32 cellular contexts compared by ENCODE assay signal in the genomic region with DNA sequence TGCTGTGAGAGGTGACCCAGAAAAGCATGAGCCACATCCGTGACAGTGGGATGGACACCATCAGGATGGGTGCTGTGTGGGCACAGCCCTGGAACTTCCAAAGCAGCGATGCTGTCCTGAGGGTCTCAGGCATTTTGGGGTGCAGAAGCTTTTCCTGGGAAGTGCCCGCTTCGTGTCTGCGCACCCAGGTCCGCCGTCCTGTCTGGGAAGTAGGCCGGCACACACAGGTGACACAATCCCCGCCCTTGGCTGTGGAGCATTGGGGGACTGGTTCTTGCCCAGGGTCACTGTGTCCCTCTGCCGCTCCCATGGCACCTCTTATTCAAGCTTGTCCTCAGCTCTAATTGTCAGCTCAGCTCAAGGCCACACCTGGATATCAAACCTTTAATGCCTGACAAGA.
"Had no signal": no experiment of that assay in that cellular context is flagged by ENCODE, and none has a peak within 500 bp of the region (broad histone marks: within the 10 kb centered on the region; RNA-seq: fewer than 3 reads in every experiment).

No MANE protein-coding gene starts in this region.

- H3K36me3 ChIP-seq: adrenal gland, ascending aorta, breast epithelium, cardiac muscle cell, esophagus squamous epithelium, gastroesophageal sphincter, heart right ventricle, WERI-Rb-1 had no signal

- H3K27me3 ChIP-seq: adrenal gland, ascending aorta, breast epithelium, cardiac muscle cell, dorsolateral prefrontal cortex, gastroesophageal sphincter, heart right ventricle, hepatocyte had no signal

- H3K9me3 ChIP-seq: adrenal gland, breast epithelium, esophagus squamous epithelium, gastroesophageal sphincter had no signal

- H3K27ac ChIP-seq: ascending aorta, breast epithelium, cardiac muscle cell, coronary artery, esophagus squamous epithelium, gastroesophageal sphincter, heart right ventricle, hepatocyte, WERI-Rb-1 had no signal

- H3K4me3 ChIP-seq: adrenal gland, ascending aorta, breast epithelium, cardiac muscle cell, coronary artery, dorsolateral prefrontal cortex, esophagus squamous epithelium, gastroesophageal sphincter, heart right ventricle, hepatocyte had no signal

- H3K4me2 ChIP-seq: hepatocyte had no signal

- H3K4me1 ChIP-seq: adrenal gland, ascending aorta, breast epithelium, esophagus squamous epithelium, gastroesophageal sphincter had no signal

- ATAC-seq: activated CD4-positive, alpha-beta T cell treated with anti-CD3 and anti-CD28 coated beads for 36 hours; activated CD8-positive, alpha-beta T cell treated with anti-CD3 and anti-CD28 coated beads for 36 hours; activated naive CD8-positive, alpha-beta T cell treated with anti-CD3 and anti-CD28 coated beads, Interleukin-2, amount 50 U/mL, for 24 hours; gastroesophageal sphincter; T-helper 17 cell had no signal

- H2AFZ ChIP-seq: hepatocyte had no signal

- DNase-seq: activated B cell treated with CpG ODN at 0.5 μM for 24 hours; activated CD4-positive, alpha-beta T cell treated with anti-CD3 and anti-CD28 coated beads for 36 hours; activated CD4-positive, alpha-beta T cell treated with anti-CD3 and anti-CD28 coated beads, Interleukin-2, amount 10 ng/mL, durations not matched to agents 24 days and 14 days; activated CD4-positive, alpha-beta T cell treated with anti-CD3 and anti-CD28 coated beads, Interleukin-2, amount 50 U/mL, for 4 hours; activated CD4-positive, CD25-positive, alpha-beta regulatory T cell treated with anti-CD3 and anti-CD28 coated beads, Interleukin-2, amount 50 U/mL, for 72 hours; activated CD8-positive, alpha-beta T cell treated with anti-CD3 and anti-CD28 coated beads for 36 hours; activated effector memory CD4-positive, alpha-beta T cell treated with anti-CD3 and anti-CD28 coated beads, Interleukin-2, amount 50 U/mL, for 16 hours; activated naive CD4-positive, alpha-beta T cell treated with anti-CD3 and anti-CD28 coated beads for 36 hours; activated naive CD8-positive, alpha-beta T cell treated with anti-CD3 and anti-CD28 coated beads for 36 hours; activated naive CD8-positive, alpha-beta T cell treated with anti-CD3 and anti-CD28 coated beads, Interleukin-2, amount 50 U/mL, for 24 hours; activated T-cell treated with anti-CD3 and anti-CD28 coated beads, Interleukin-2, amount 50 U/mL, for 1 hour; activated T-cell treated with anti-CD3 and anti-CD28 coated beads, Interleukin-2, amount 50 U/mL, for 48 hours; adrenal gland; amygdala; central memory CD4-positive, alpha-beta T cell; effector memory CD4-positive, alpha-beta T cell; endodermal cell; esophagus squamous epithelium; foreskin melanocyte; heart right ventricle; SW 1271; T-helper 1 cell; T-helper 17 cell; T1000; WERI-Rb-1 had no signal
